ENCODE assay signal across 17 cellular contexts in genomic region chr15:47839233-47839867, GRCh38.
DNase-seq lines count a peak whose midpoint lies in the region; ATAC-seq and TF ChIP-seq lines count a peak whose summit lies in the region.
"Had no signal": no experiment of that assay in that cellular context is flagged by ENCODE, and none has a peak within 500 bp of the region (broad histone marks: within the 10 kb centered on the region; RNA-seq: fewer than 3 reads in every experiment).

No MANE protein-coding gene starts in this region.

- no peaks in the 10 kb centered on the region for H3K27me3 ChIP-seq in gastrocnemius medialis
- H3K27me3 ChIP-seq in brain microvascular endothelial cell (replicated peaks) = no peaks in the 10 kb centered on the region

- no peak for TF ChIP-seq POLR2A in gastrocnemius medialis (IDR thresholded peaks at IDR 0.05)

- DNase-seq in NCI-H1694 treated with DMSO at 0.1 percent for 48 hours (lab: John Stamatoyannopoulos, UW) (peak; percentile 16), cerebellum (ENCODE audit: low spot score) (peak; percentile 47), left ventricle myocardium superior (no peak), gastrocnemius medialis (no peak), nephron progenitor cell (no peak), NCI-H226 (no peak), brain microvascular endothelial cell (no peak)
- DNase-seq: ACHN, AML-193, GOT3, KG1, NCI-H1436, NCI-H2081, NCI-H345, NCI-H69, SIG-M5 had no signal

- no peaks in the 10 kb centered on the region for H3K36me3 Mint-ChIP-seq in nephron progenitor cell (ENCODE audit: low read depth)

- H3K4me1 ChIP-seq in gastrocnemius medialis = peaks cover 3 to 6% of the 10 kb centered on the region in 2 donors

- in situ Hi-C loops in gastrocnemius medialis (cut with MboI; ENCODE audit: low sequenced_read_pairs in 4 of 4) = no loop called here
- in situ Hi-C loops in brain microvascular endothelial cell (cut with HindIII; ENCODE audit: low pct_ligation_motif_present, low sequenced_read_pairs) = no loop called here

- H3K27me3 Mint-ChIP-seq in nephron progenitor cell (ENCODE audit: low read depth, poor library complexity) = peaks cover 8% of the 10 kb centered on the region

- peaks cover 7% of the 10 kb centered on the region for H3K9me3 Mint-ChIP-seq in nephron progenitor cell

- H3K27ac ChIP-seq in gastrocnemius medialis (no peak overlapping the region), brain microvascular endothelial cell (no peak overlapping the region)

- no peak overlapping the region for H3K4me3 Mint-ChIP-seq in nephron progenitor cell

- H3K4me3 ChIP-seq in gastrocnemius medialis = no peak overlapping the region
- H3K4me3 ChIP-seq in brain microvascular endothelial cell (ENCODE audit: low read depth, low read length) = no peak overlapping the region

- ATAC-seq in left ventricle myocardium superior = peak; percentile 94
- peak; percentile 30 to 69 for ATAC-seq in gastrocnemius medialis
- ATAC-seq: HepG2 had no signal

- TF ChIP-seq CTCF in gastrocnemius medialis (IDR thresholded peaks at IDR 0.05 in 4 of 5, conservative IDR thresholded peaks at IDR 0.05 in 1 of 5) (no peak), nephron progenitor cell (IDR thresholded peaks at IDR 0.05) (no peak), brain microvascular endothelial cell (IDR thresholded peaks at IDR 0.05; ENCODE audit: low read depth, low read length, missing control alignments) (no peak)

- no peaks in the 10 kb centered on the region for H3K36me3 ChIP-seq in gastrocnemius medialis
- no peaks in the 10 kb centered on the region for H3K36me3 ChIP-seq in brain microvascular endothelial cell (replicated peaks)

- H3K4me1 Mint-ChIP-seq in nephron progenitor cell = peaks cover 14% of the 10 kb centered on the region

- H3K27ac Mint-ChIP-seq in nephron progenitor cell = no peak overlapping the region

- intact Hi-C loops in left ventricle myocardium superior (cut with micrococcal nuclease) = no loop called here
- intact Hi-C loops in gastrocnemius medialis (cut with DNase I; ENCODE audit: low total_unique reads) = loop anchor here (10.0 kb wide), 1 partner anchor 615 kb away; no protein-coding TSS in a partner anchor

- H3K9me3 ChIP-seq in gastrocnemius medialis = no peaks in the 10 kb centered on the region

Comparison
In these comparisons a context has a peak if more than half of its experiments do, and no peak if none do; other contexts are left out.
1. DNase-seq: peak in NCI-H1694 treated with DMSO at 0.1 percent for 48 hours (single experiment) and cerebellum (single experiment); none in left ventricle myocardium superior (single experiment), gastrocnemius medialis (0 of 2), nephron progenitor cell (single experiment), NCI-H226 (single experiment) and brain microvascular endothelial cell (single experiment).